ENCODE assay signal across 20 cellular contexts in genomic region chr3:23697416-23697815, GRCh38.
DNase-seq lines count a peak whose midpoint lies in the region; ATAC-seq and TF ChIP-seq lines count a peak whose summit lies in the region.
"Had no signal": no experiment of that assay in that cellular context is flagged by ENCODE, and none has a peak within 500 bp of the region (broad histone marks: within the 10 kb centered on the region; RNA-seq: fewer than 3 reads in every experiment).

No MANE protein-coding gene starts in this region.

- intact Hi-C loops in Panc1 (cut with micrococcal nuclease; ENCODE audit: unreplicated experiment): no loop called here

- CTCF ChIA-PET in Panc1 (lab: Charles Lee): interaction anchor here (0.6 kb wide), 1 partner anchor 464 kb away, joined by 5 read pairs; no protein-coding TSS in a partner anchor

- no peaks in the 10 kb centered on the region for H3K36me3 ChIP-seq in Panc1 (ENCODE audit: control insufficient read depth, insufficient read depth, low read length)
- H3K36me3 ChIP-seq: thoracic aorta had no signal

- ATAC-seq in Panc1: no peak
- ATAC-seq in HG02610 (IDR thresholded peaks at IDR 0.05; ENCODE audit: unreplicated experiment): no peak
- ATAC-seq in GM21529 (IDR thresholded peaks at IDR 0.05; ENCODE audit: unreplicated experiment): no peak
- ATAC-seq: activated T-cell treated with anti-CD3 and anti-CD28 coated beads, Interleukin-2, amount 50 U/mL, for 4 hours; GM12878 had no signal

- H3K4me1 Mint-ChIP-seq in nephron: peaks cover 15% of the 10 kb centered on the region

- no peaks in the 10 kb centered on the region for H3K27me3 ChIP-seq in Panc1 (ENCODE audit: control insufficient read depth, insufficient read depth, low read length)

- no peak for TF ChIP-seq CTCF in Panc1 (IDR thresholded peaks at IDR 0.05)
- no peak for TF ChIP-seq CTCF in nephron (IDR thresholded peaks at IDR 0.05; ENCODE audit: unreplicated experiment in 3 of 3)

- H3K27ac ChIP-seq in Panc1 (ENCODE audit: low read length): peak overlapping the region; percentile 51; the same call in 1 of the 2 replicates
- H3K27ac ChIP-seq: C4-2B, PC-9, thoracic aorta had no signal

- peaks cover 11% of the 10 kb centered on the region for H3K27me3 Mint-ChIP-seq in nephron (ENCODE audit: low read depth)
- H3K27me3 Mint-ChIP-seq: naive B cell; stimulated activated naive CD8-positive, alpha-beta T cell treated with anti-CD3 and anti-CD28 coated beads, Interleukin-15, Interleukin-2, amounts not matched to agents 100 ng/mL and 50 ng/mL, for 24 hours had no signal

- in situ Hi-C loops in Panc1 (cut with HindIII; ENCODE audit: low pct_unique_long_range_greater_than_20kb, low sequenced_read_pairs): no loop called here

- peak overlapping the region in 2 of 3 experiments; percentile 64 to 80 for H3K27ac Mint-ChIP-seq in nephron
- H3K27ac Mint-ChIP-seq: naive B cell; stimulated activated naive CD8-positive, alpha-beta T cell treated with anti-CD3 and anti-CD28 coated beads, Interleukin-15, Interleukin-2, amounts not matched to agents 100 ng/mL and 50 ng/mL, for 24 hours had no signal

- POLR2A ChIA-PET in Panc1 (lab: Charles Lee): no interaction called here

- peaks cover 8% of the 10 kb centered on the region for H3K4me1 ChIP-seq in Panc1 (ENCODE audit: control insufficient read depth, insufficient read depth, low read length)

- H3K36me3 Mint-ChIP-seq in nephron (ENCODE audit: low read depth): no peaks in the 10 kb centered on the region
- H3K36me3 Mint-ChIP-seq: naive B cell had no signal

- H3K9me3 Mint-ChIP-seq in nephron: no peaks in the 10 kb centered on the region
- H3K9me3 Mint-ChIP-seq: activated T-cell treated with anti-CD3 and anti-CD28 coated beads, Interleukin-2, amount 50 U/mL, for 4 hours; naive B cell; stimulated activated naive CD8-positive, alpha-beta T cell treated with anti-CD3 and anti-CD28 coated beads, Interleukin-15, Interleukin-2, amounts not matched to agents 100 ng/mL and 50 ng/mL, for 24 hours had no signal

- H3K4me3 ChIP-seq in Panc1 (ENCODE audit: low read depth in 2 of 2, low read length in 2 of 2): no peak overlapping the region
- H3K4me3 ChIP-seq: GM12878, PC-9, thoracic aorta had no signal

- DNase-seq in NCI-H1092 treated with DMSO at 0.1 percent for 48 hours (lab: John Stamatoyannopoulos, UW): peak; percentile 11
- DNase-seq in NCI-H2227 treated with DMSO at 0.1 percent for 48 hours (lab: John Stamatoyannopoulos, UW): peak; percentile 58
- no peak for DNase-seq in Panc1 (ENCODE audit: low read depth, low spot score)
- DNase-seq in 8988T: no peak
- DNase-seq in activated effector memory CD4-positive, alpha-beta T cell treated with Interleukin-2 at 50 U/mL for 16 hours: no peak
- DNase-seq: activated CD4-positive, alpha-beta T cell treated with anti-CD3 and anti-CD28 coated beads for 48 hours; activated T-cell treated with anti-CD3 and anti-CD28 coated beads, Interleukin-2, amount 50 U/mL, for 4 hours; DND-41; naive B cell; NCI-H1436; NCI-H2171; PC-9; Right ventricle myocardium superior had no signal

- no TSS peak for BruUV-seq in Panc1 (replicated peaks; lab: Mats Ljungman, UMichigan)

- no peaks in the 10 kb centered on the region for H3K9me3 ChIP-seq in Panc1 (ENCODE audit: control insufficient read depth, insufficient read depth, low read depth, low read length)
- H3K9me3 ChIP-seq: thoracic aorta had no signal

- H3K4me3 Mint-ChIP-seq in nephron: no peak overlapping the region
- H3K4me3 Mint-ChIP-seq: activated T-cell treated with anti-CD3 and anti-CD28 coated beads, Interleukin-2, amount 50 U/mL, for 4 hours; naive B cell; stimulated activated naive CD8-positive, alpha-beta T cell treated with anti-CD3 and anti-CD28 coated beads, Interleukin-15, Interleukin-2, amounts not matched to agents 100 ng/mL and 50 ng/mL, for 24 hours had no signal

Comparison
In these comparisons a context has a peak if more than half of its experiments do, and no peak if none do; other contexts are left out.
1. DNase-seq: peak in NCI-H1092 treated with DMSO at 0.1 percent for 48 hours (single experiment) and NCI-H2227 treated with DMSO at 0.1 percent for 48 hours (single experiment); none in Panc1 (single experiment), 8988T (single experiment) and activated effector memory CD4-positive, alpha-beta T cell treated with Interleukin-2 at 50 U/mL for 16 hours (single experiment).